ENCODE assay signal across 1 cellular context in genomic region chr17:81998719-81999438, GRCh38.
A peak's percentile ranks its signal among the peaks of the same experiment; 100 is the strongest.
TF ChIP-seq lines count a peak whose summit lies in the region.

No MANE protein-coding gene starts in this region.

TF ChIP-seq in HepG2, 621 proteins besides CTCF, POLR2A, EP300 and RAD21 (continues in another document):
- TF ChIP-seq ZNF280B (CRISPR knock-in tag; IDR thresholded peaks at IDR 0.05; ENCODE audit: borderline replicate concordance) (peak; percentile 62; the same call in 1 of the 2 replicates), ZNF510 (CRISPR knock-in tag; IDR thresholded peaks at IDR 0.05; ENCODE audit: low read depth) (0 out of 2 replicates have a peak, but pooled peaks have one; percentile 14), RBM22 (optimal IDR thresholded peaks at IDR 0.05; ENCODE audit: low read length) (peak; percentile 87), ZNF570 (CRISPR knock-in tag; IDR thresholded peaks at IDR 0.05; ENCODE audit: borderline replicate concordance) (no peak), SP1 (IDR thresholded peaks at IDR 0.05) (no peak), SP1 (CRISPR knock-in tag; IDR thresholded peaks at IDR 0.05) (no peak), NFATC3 (CRISPR knock-in tag; IDR thresholded peaks at IDR 0.05) (0 out of 2 replicates have a peak, but pooled peaks have one; percentile 53), NFIC (IDR thresholded peaks at IDR 0.05; ENCODE audit: low read length) (no peak), MED13 (CRISPR knock-in tag; IDR thresholded peaks at IDR 0.05) (no peak), ZNF530 (CRISPR knock-in tag; IDR thresholded peaks at IDR 0.05; ENCODE audit: low read depth) (no peak), ZNF556 (CRISPR knock-in tag; IDR thresholded peaks at IDR 0.05; ENCODE audit: borderline replicate concordance) (0 out of 2 replicates have a peak, but pooled peaks have one; percentile 21), ZNF230 (CRISPR knock-in tag; IDR thresholded peaks at IDR 0.05) (0 out of 2 replicates have a peak, but pooled peaks have one; percentile 54), THAP9 (CRISPR knock-in tag; IDR thresholded peaks at IDR 0.05; ENCODE audit: borderline replicate concordance) (no peak), SMC3 (IDR thresholded peaks at IDR 0.05; ENCODE audit: low read length) (no peak), FOSL2 (CRISPR knock-in tag; IDR thresholded peaks at IDR 0.05) (0 out of 2 replicates have a peak, but pooled peaks have one; percentile 20), ZNF274 (CRISPR knock-in tag; IDR thresholded peaks at IDR 0.05) (no peak; the same call in 1 of the 2 replicates), ZC3H4 (CRISPR knock-in tag; IDR thresholded peaks at IDR 0.05; ENCODE audit: borderline replicate concordance) (peak; percentile 92), EZH2 (conservative IDR thresholded peaks at IDR 0.05; ENCODE audit: low read depth, low read length) (no peak), CBX1 (IDR thresholded peaks at IDR 0.05; ENCODE audit: low read depth) (peak; percentile 15), ZBTB33 (CRISPR knock-in tag; IDR thresholded peaks at IDR 0.05) (peak; percentile 91), STAT6 (CRISPR knock-in tag; IDR thresholded peaks at IDR 0.05; ENCODE audit: borderline replicate concordance) (no peak), SNAPC4 (CRISPR knock-in tag; IDR thresholded peaks at IDR 0.05) (0 out of 2 replicates have a peak, but pooled peaks have one; percentile 11), MYC (CRISPR knock-in tag; IDR thresholded peaks at IDR 0.05; ENCODE audit: borderline replicate concordance) (peak; percentile 52; the same call in 1 of the 2 replicates), ZNF235 (CRISPR knock-in tag; IDR thresholded peaks at IDR 0.05; ENCODE audit: borderline replicate concordance) (no peak), BRD4 (CRISPR knock-in tag; IDR thresholded peaks at IDR 0.05) (peak; percentile 40)
- TF ChIP-seq, protein P1, sequence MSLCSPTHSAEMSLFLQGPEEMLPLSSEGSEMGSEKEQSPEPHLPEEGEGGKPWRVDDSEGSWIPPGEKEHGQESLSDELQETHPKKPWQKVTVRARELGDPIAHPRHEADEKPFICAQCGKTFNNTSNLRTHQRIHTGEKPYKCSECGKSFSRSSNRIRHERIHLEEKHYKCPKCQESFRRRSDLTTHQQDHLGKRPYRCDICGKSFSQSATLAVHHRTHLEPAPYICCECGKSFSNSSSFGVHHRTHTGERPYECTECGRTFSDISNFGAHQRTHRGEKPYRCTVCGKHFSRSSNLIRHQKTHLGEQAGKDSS (CRISPR knock-in tag; IDR thresholded peaks at IDR 0.05; ENCODE audit: borderline replicate concordance, low read depth): peak; percentile 73
- TF ChIP-seq, protein P2, sequence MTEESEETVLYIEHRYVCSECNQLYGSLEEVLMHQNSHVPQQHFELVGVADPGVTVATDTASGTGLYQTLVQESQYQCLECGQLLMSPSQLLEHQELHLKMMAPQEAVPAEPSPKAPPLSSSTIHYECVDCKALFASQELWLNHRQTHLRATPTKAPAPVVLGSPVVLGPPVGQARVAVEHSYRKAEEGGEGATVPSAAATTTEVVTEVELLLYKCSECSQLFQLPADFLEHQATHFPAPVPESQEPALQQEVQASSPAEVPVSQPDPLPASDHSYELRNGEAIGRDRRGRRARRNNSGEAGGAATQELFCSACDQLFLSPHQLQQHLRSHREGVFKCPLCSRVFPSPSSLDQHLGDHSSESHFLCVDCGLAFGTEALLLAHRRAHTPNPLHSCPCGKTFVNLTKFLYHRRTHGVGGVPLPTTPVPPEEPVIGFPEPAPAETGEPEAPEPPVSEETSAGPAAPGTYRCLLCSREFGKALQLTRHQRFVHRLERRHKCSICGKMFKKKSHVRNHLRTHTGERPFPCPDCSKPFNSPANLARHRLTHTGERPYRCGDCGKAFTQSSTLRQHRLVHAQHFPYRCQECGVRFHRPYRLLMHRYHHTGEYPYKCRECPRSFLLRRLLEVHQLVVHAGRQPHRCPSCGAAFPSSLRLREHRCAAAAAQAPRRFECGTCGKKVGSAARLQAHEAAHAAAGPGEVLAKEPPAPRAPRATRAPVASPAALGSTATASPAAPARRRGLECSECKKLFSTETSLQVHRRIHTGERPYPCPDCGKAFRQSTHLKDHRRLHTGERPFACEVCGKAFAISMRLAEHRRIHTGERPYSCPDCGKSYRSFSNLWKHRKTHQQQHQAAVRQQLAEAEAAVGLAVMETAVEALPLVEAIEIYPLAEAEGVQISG (CRISPR knock-in tag; IDR thresholded peaks at IDR 0.05): 0 out of 2 replicates have a peak, but pooled peaks have one; percentile 18
- TF ChIP-seq, protein P3, sequence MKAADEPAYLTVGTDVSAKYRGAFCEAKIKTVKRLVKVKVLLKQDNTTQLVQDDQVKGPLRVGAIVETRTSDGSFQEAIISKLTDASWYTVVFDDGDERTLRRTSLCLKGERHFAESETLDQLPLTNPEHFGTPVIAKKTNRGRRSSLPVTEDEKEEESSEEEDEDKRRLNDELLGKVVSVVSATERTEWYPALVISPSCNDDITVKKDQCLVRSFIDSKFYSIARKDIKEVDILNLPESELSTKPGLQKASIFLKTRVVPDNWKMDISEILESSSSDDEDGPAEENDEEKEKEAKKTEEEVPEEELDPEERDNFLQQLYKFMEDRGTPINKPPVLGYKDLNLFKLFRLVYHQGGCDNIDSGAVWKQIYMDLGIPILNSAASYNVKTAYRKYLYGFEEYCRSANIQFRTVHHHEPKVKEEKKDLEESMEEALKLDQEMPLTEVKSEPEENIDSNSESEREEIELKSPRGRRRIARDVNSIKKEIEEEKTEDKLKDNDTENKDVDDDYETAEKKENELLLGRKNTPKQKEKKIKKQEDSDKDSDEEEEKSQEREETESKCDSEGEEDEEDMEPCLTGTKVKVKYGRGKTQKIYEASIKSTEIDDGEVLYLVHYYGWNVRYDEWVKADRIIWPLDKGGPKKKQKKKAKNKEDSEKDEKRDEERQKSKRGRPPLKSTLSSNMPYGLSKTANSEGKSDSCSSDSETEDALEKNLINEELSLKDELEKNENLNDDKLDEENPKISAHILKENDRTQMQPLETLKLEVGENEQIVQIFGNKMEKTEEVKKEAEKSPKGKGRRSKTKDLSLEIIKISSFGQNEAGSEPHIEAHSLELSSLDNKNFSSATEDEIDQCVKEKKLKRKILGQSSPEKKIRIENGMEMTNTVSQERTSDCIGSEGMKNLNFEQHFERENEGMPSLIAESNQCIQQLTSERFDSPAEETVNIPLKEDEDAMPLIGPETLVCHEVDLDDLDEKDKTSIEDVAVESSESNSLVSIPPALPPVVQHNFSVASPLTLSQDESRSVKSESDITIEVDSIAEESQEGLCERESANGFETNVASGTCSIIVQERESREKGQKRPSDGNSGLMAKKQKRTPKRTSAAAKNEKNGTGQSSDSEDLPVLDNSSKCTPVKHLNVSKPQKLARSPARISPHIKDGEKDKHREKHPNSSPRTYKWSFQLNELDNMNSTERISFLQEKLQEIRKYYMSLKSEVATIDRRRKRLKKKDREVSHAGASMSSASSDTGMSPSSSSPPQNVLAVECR (CRISPR knock-in tag; IDR thresholded peaks at IDR 0.05; ENCODE audit: borderline replicate concordance): 0 out of 2 replicates have a peak, but pooled peaks have one; percentile 36
